ENCODE assay signal across 26 cellular contexts in genomic region chr9:38697901-38698300, GRCh38. TPM values are rescaled to one million over a fixed set of nuclear protein-coding genes. Genes with fewer than 3 reads are reported as not detected.
"Had no signal": no experiment of that assay in that cellular context is flagged by ENCODE, and none has a peak within 500 bp of the region (broad histone marks: within the 10 kb centered on the region; RNA-seq: fewer than 3 reads in every experiment).

No MANE protein-coding gene starts in this region.

- DNase-seq: activated CD4-positive, alpha-beta memory T cell treated with anti-CD3 and anti-CD28 coated beads for 36 hours; activated CD4-positive, alpha-beta T cell treated with anti-CD3 and anti-CD28 coated beads, Interleukin-2, amount 10 ng/mL, durations not matched to agents 7 days and 5 days; activated CD4-positive, CD25-positive, alpha-beta regulatory T cell; activated CD8-positive, alpha-beta memory T cell treated with anti-CD3 and anti-CD28 coated beads for 24 hours; activated gamma-delta T cell; activated naive CD4-positive, alpha-beta T cell treated with anti-CD3 and anti-CD28 coated beads for 36 hours; activated T-cell treated with anti-CD3 and anti-CD28 coated beads, Interleukin-2, amount 50 U/mL, for 4 hours; amygdala; Kasumi-1; NCI-H1048; NCI-H146; NCI-H187 treated with DMSO at 0.1 percent for 48 hours; NCI-H2107; NCI-H2171 treated with DMSO at 0.1 percent for 48 hours; NCI-H226; RPMI8226; T-cell; T-helper 2 cell; T1000 had no signal

- H3K4me3 ChIP-seq: SK-N-MC had no signal

- ATAC-seq: activated T-cell treated with anti-CD3 and anti-CD28 coated beads, Interleukin-2, amount 50 U/mL, for 4 hours; Panc1; Right ventricle myocardium inferior; T-cell had no signal

RNA-seq across cellular contexts. Expression of gene FAM240B, which starts 22.0 kb away (rescaled TPM):
- total RNA-seq: activated CD4-positive, alpha-beta memory T cell treated with anti-CD3 and anti-CD28 coated beads for 36 hours; activated CD4-positive, alpha-beta T cell treated with anti-CD3 and anti-CD28 coated beads, Interleukin-2, amount 10 ng/mL, durations not matched to agents 7 days and 5 days; activated naive CD4-positive, alpha-beta T cell treated with anti-CD3 and anti-CD28 coated beads for 36 hours; activated T-cell treated with anti-CD3 and anti-CD28 coated beads, Interleukin-2, amount 50 U/mL, for 4 hours; astrocyte; M059J; NCI-H460; OCI-LY7; Right ventricle myocardium inferior; T-cell had no signal
